In genomic region chr12:108825205-108825950, GRCh38 we compare ENCODE assay signal across 8 cellular contexts. TPM values are rescaled to one million over a fixed set of nuclear protein-coding genes. Genes with fewer than 3 reads are reported as not detected.
A peak's percentile ranks its signal among the peaks of the same experiment; 100 is the strongest.
DNase-seq lines count a peak whose midpoint lies in the region; ATAC-seq and TF ChIP-seq lines count a peak whose summit lies in the region.

No MANE protein-coding gene starts in this region.

- WGBS in adrenal gland, 4 donors = 9 to 12% (median 10%) methylated on average over 8 of the region's 8 CpGs

- no TSS peak for BruUV-seq in Caco-2 (replicated peaks; lab: Mats Ljungman, UMichigan)

- peak; percentile 60 for ATAC-seq in HG02870 (IDR thresholded peaks at IDR 0.05; ENCODE audit: unreplicated experiment)

- intact Hi-C loops in Caco-2 (cut with micrococcal nuclease; ENCODE audit: unreplicated experiment) = no loop called here
- intact Hi-C loops in adrenal gland (cut with DNase I) = no loop called here

- CTCF ChIA-PET in Caco-2 (lab: Charles Lee) = no interaction called here

- H3K4me3 ChIP-seq in Caco-2 (ENCODE audit: low read depth, low read length) = no peak overlapping the region
- no peak overlapping the region for H3K4me3 ChIP-seq in adrenal gland

- H3K4me3 Mint-ChIP-seq in Caco-2 (ENCODE audit: unreplicated experiment) (no peak overlapping the region), mesothelial cell of epicardium (no peak overlapping the region)

- peaks cover 14% of the 10 kb centered on the region for H3K4me1 Mint-ChIP-seq in Caco-2 (ENCODE audit: low read depth, unreplicated experiment)
- peaks cover 39% of the 10 kb centered on the region for H3K4me1 Mint-ChIP-seq in mesothelial cell of epicardium

- H3K36me3 Mint-ChIP-seq in Caco-2 (ENCODE audit: insufficient read depth, unreplicated experiment) (peaks cover 17% of the 10 kb centered on the region), mesothelial cell of epicardium (peaks cover 26% of the 10 kb centered on the region)

- peak overlapping the region; percentile 45 for H3K27ac Mint-ChIP-seq in Caco-2 (ENCODE audit: unreplicated experiment)
- H3K27ac Mint-ChIP-seq in mesothelial cell of epicardium = peak overlapping the region; percentile 93

- POLR2A ChIA-PET in Caco-2 (lab: Charles Lee) = no interaction called here

- no peak for TF ChIP-seq CTCF in Caco-2 (IDR thresholded peaks at IDR 0.05; ENCODE audit: insufficient read depth in 1 of 2, low read depth in 1 of 2, low read length in 1 of 2, severe bottlenecking in 1 of 2, unreplicated experiment in 1 of 2)
- TF ChIP-seq CTCF in adrenal gland (IDR thresholded peaks at IDR 0.05) = no peak
- TF ChIP-seq CTCF in mesothelial cell of epicardium (IDR thresholded peaks at IDR 0.05; ENCODE audit: unreplicated experiment) = no peak

- H3K27me3 ChIP-seq in Caco-2 (replicated peaks; ENCODE audit: control insufficient read depth, insufficient read depth, low read length) = no peaks in the 10 kb centered on the region
- no peaks in the 10 kb centered on the region for H3K27me3 ChIP-seq in adrenal gland

- TF ChIP-seq POLR2A in adrenal gland (IDR thresholded peaks at IDR 0.05) = no peak

- H3K9me3 ChIP-seq in Caco-2 (no peaks in the 10 kb centered on the region), adrenal gland (replicated peaks in 1 of 3) (no peaks in the 10 kb centered on the region)

- H3K36me3 ChIP-seq in Caco-2 (ENCODE audit: control insufficient read depth, insufficient read depth, low read length) = peaks cover 2% of the 10 kb centered on the region
- peaks cover 0 to 26% of the 10 kb centered on the region in 2 donors for H3K36me3 ChIP-seq in adrenal gland (replicated peaks in 1 of 2)

- H3K27me3 Mint-ChIP-seq in Caco-2 (ENCODE audit: insufficient read depth, unreplicated experiment) = no peaks in the 10 kb centered on the region
- H3K27me3 Mint-ChIP-seq in mesothelial cell of epicardium (ENCODE audit: low read depth) = no peaks in the 10 kb centered on the region

- peak overlapping the region; percentile 88 to 95 (median 94) for H3K27ac ChIP-seq in adrenal gland

- H3K4me1 ChIP-seq in Caco-2 (peaks cover 20% of the 10 kb centered on the region), adrenal gland (replicated peaks in 1 of 2) (peaks cover 38 to 84% of the 10 kb centered on the region in 2 donors)

- DNase-seq in Caco-2 (no peak), adrenal gland (peak in 3 of 7 donors; percentile 33 to 55 (median 40)), mesothelial cell of epicardium (ENCODE audit: low spot score in 2 of 2, unreplicated experiment in 2 of 2) (no peak), hippocampal formation (lab: John Stamatoyannopoulos, UW) (no peak), NCI-H1930 (lab: John Stamatoyannopoulos, UW) (no peak)
- no peak for DNase-seq in activated effector memory CD4-positive, alpha-beta T cell treated with Interleukin-2 at 50 U/mL for 16 hours
- DNase-seq in stimulated activated CD4-positive, alpha-beta T cell treated with anti-CD3 and anti-CD28 coated beads, Interleukin-4, amount 100 ng/mL, for 1 hour = no peak

- H3K9me3 Mint-ChIP-seq in Caco-2 (ENCODE audit: unreplicated experiment) = no peaks in the 10 kb centered on the region
- peaks cover 4% of the 10 kb centered on the region for H3K9me3 Mint-ChIP-seq in mesothelial cell of epicardium

RNA-seq across cellular contexts. Expression of gene SSH1, which starts 32.0 kb away (rescaled TPM):
- total RNA-seq in Caco-2 (2022) (26.0 and 27.7 TPM in 2 replicates), adrenal gland (10 to 100 TPM; 12.8 to 40.1 (median 24.9) TPM), mesothelial cell of epicardium (36.1 to 38.4 TPM (median 37.7 TPM) in 3 replicates)
- polyA plus RNA-seq in adrenal gland = 1 to 10 TPM; 5.3 to 9.4 (median 7.8) TPM

RNA-seq across cellular contexts. Expression of gene DAO, which starts 54.5 kb away (rescaled TPM):
- not detected in 2 replicates for total RNA-seq in Caco-2 (2022)
- total RNA-seq in adrenal gland = not detected
- not detected for polyA plus RNA-seq in adrenal gland
- not detected in 3 replicates for total RNA-seq in mesothelial cell of epicardium
